In genomic region chr1:228170666-228171065, GRCh38 we compare ENCODE assay signal across 17 cellular contexts. TPM values are rescaled to one million over a fixed set of nuclear protein-coding genes. Genes with fewer than 3 reads are reported as not detected.
DNase-seq lines count a peak whose midpoint lies in the region; ATAC-seq and TF ChIP-seq lines count a peak whose summit lies in the region.
"Had no signal": no experiment of that assay in that cellular context is flagged by ENCODE, and none has a peak within 500 bp of the region (broad histone marks: within the 10 kb centered on the region; RNA-seq: fewer than 3 reads in every experiment).

No MANE protein-coding gene starts in this region.

- H3K9me3 Mint-ChIP-seq in MCF 10A (ENCODE audit: unreplicated experiment) (no peaks in the 10 kb centered on the region), neural progenitor cell (no peaks in the 10 kb centered on the region), type B pancreatic cell (no peaks in the 10 kb centered on the region)
- no peaks in the 10 kb centered on the region for H3K9me3 Mint-ChIP-seq in activated T-helper 17 cell treated with anti-CD3 and anti-CD28 coated beads, Interleukin-2, amount 50 U/mL, for 72 hours
- H3K9me3 Mint-ChIP-seq: HFFc6 had no signal

- H3K27ac Mint-ChIP-seq in MCF 10A (ENCODE audit: low read depth, unreplicated experiment) (peak overlapping the region; percentile 74), neural progenitor cell (peak overlapping the region; percentile 64), type B pancreatic cell (no peak overlapping the region)
- peak overlapping the region; percentile 7 for H3K27ac Mint-ChIP-seq in activated T-helper 17 cell treated with anti-CD3 and anti-CD28 coated beads, Interleukin-2, amount 50 U/mL, for 72 hours
- H3K27ac Mint-ChIP-seq: HFFc6 had no signal

- BruUV-seq in MCF 10A (replicated peaks; lab: Mats Ljungman, UMichigan) = no TSS peak

- H3K27me3 Mint-ChIP-seq in MCF 10A (ENCODE audit: insufficient read depth, unreplicated experiment) (no peaks in the 10 kb centered on the region), neural progenitor cell (ENCODE audit: insufficient read depth, low read depth) (no peaks in the 10 kb centered on the region), type B pancreatic cell (no peaks in the 10 kb centered on the region)
- H3K27me3 Mint-ChIP-seq in activated T-helper 17 cell treated with anti-CD3 and anti-CD28 coated beads, Interleukin-2, amount 50 U/mL, for 72 hours = no peaks in the 10 kb centered on the region

- TF ChIP-seq POLR2A in breast epithelium (IDR thresholded peaks at IDR 0.05) = no peak

- H3K4me3 Mint-ChIP-seq in MCF 10A (ENCODE audit: unreplicated experiment) = no peak overlapping the region
- no peak overlapping the region for H3K4me3 Mint-ChIP-seq in activated T-helper 17 cell treated with anti-CD3 and anti-CD28 coated beads, Interleukin-2, amount 50 U/mL, for 72 hours
- no peak overlapping the region for H3K4me3 Mint-ChIP-seq in neural progenitor cell
- H3K4me3 Mint-ChIP-seq in type B pancreatic cell = no peak overlapping the region
- H3K4me3 Mint-ChIP-seq: HFFc6 had no signal

- peaks cover 6% of the 10 kb centered on the region for H3K4me1 Mint-ChIP-seq in MCF 10A (ENCODE audit: insufficient read depth, unreplicated experiment)
- peaks cover 8% of the 10 kb centered on the region for H3K4me1 Mint-ChIP-seq in activated T-helper 17 cell treated with anti-CD3 and anti-CD28 coated beads, Interleukin-2, amount 50 U/mL, for 72 hours
- peaks cover 8% of the 10 kb centered on the region for H3K4me1 Mint-ChIP-seq in neural progenitor cell
- H3K4me1 Mint-ChIP-seq in type B pancreatic cell (ENCODE audit: unreplicated experiment) = peaks cover 9% of the 10 kb centered on the region

- no peak overlapping the region for H2AFZ ChIP-seq in neural progenitor cell (replicated peaks)

- H3K4me2 ChIP-seq in neural progenitor cell = no peak overlapping the region
- H3K4me2 ChIP-seq: BLaER1 treated with 17β-estradiol and CSF1 and Interleukin-3, amounts not matched to agents 10 nM and 100 nM had no signal

- intact Hi-C loops in MCF 10A (cut with micrococcal nuclease) = no loop called here
- intact Hi-C loops in breast epithelium (cut with DNase I; ENCODE audit: low total_unique reads) = no loop called here

- ATAC-seq in activated T-helper 17 cell treated with anti-CD3 and anti-CD28 coated beads, Interleukin-2, amount 50 U/mL, for 72 hours (replicated peaks) = no peak
- ATAC-seq: K562 had no signal

- CTCF ChIA-PET in MCF 10A (lab: Yijun Ruan, JAX) = interaction anchor here (0.6 to 1.5 kb wide), 4 partner anchors 40 to 320 kb away, joined by 3 to 10 read pairs (median 4); no protein-coding TSS in a partner anchor

- H3K9me3 ChIP-seq in breast epithelium (no peaks in the 10 kb centered on the region), neural progenitor cell (ENCODE audit: low read depth) (no peaks in the 10 kb centered on the region)

- DNase-seq in MCF 10A (ENCODE audit: unreplicated experiment) (no peak), breast epithelium (ENCODE audit: low spot score in 2 of 2) (no peak), neural progenitor cell (ENCODE audit: low spot score) (no peak), cerebellar nuclear complex (lab: John Stamatoyannopoulos, UW) (no peak), type B pancreatic cell (ENCODE audit: extremely low spot score, unreplicated experiment) (no peak), brain microvascular endothelial cell (no peak)
- DNase-seq: DMS79 treated with DMSO at 0.1 percent for 48 hours, HFFc6, MV-4-11, NCI-H1417, NCI-H187, NCI-H2227 treated with DMSO at 0.1 percent for 48 hours, NCI-H510A treated with DMSO at 0.1 percent for 48 hours, SHP77 treated with DMSO at 0.1 percent for 48 hours had no signal

- in situ Hi-C loops in brain microvascular endothelial cell (cut with HindIII; ENCODE audit: low pct_ligation_motif_present, low sequenced_read_pairs) = no loop called here

- H3K79me2 ChIP-seq in neural progenitor cell (ENCODE audit: low read depth) = peaks cover 34% of the 10 kb centered on the region

- H3K36me3 Mint-ChIP-seq in MCF 10A (ENCODE audit: insufficient read depth, unreplicated experiment) (peaks cover 10% of the 10 kb centered on the region), neural progenitor cell (peaks cover 6% of the 10 kb centered on the region), type B pancreatic cell (no peaks in the 10 kb centered on the region)
- peaks cover 6% of the 10 kb centered on the region for H3K36me3 Mint-ChIP-seq in activated T-helper 17 cell treated with anti-CD3 and anti-CD28 coated beads, Interleukin-2, amount 50 U/mL, for 72 hours (ENCODE audit: low read depth)

- TF ChIP-seq CTCF in MCF 10A (IDR thresholded peaks at IDR 0.05; ENCODE audit: unreplicated experiment) (no peak), breast epithelium (IDR thresholded peaks at IDR 0.05) (no peak), neural progenitor cell (IDR thresholded peaks at IDR 0.05) (no peak), type B pancreatic cell (conservative IDR thresholded peaks at IDR 0.05) (no peak), brain microvascular endothelial cell (IDR thresholded peaks at IDR 0.05; ENCODE audit: low read depth, low read length, missing control alignments) (no peak)

- H3K27me3 ChIP-seq in breast epithelium (no peaks in the 10 kb centered on the region), neural progenitor cell (no peaks in the 10 kb centered on the region), brain microvascular endothelial cell (replicated peaks) (no peaks in the 10 kb centered on the region)
- H3K27me3 ChIP-seq: BLaER1 treated with 17β-estradiol and CSF1 and Interleukin-3, amounts not matched to agents 10 nM and 100 nM had no signal

- no peaks in the 10 kb centered on the region for H3F3A ChIP-seq in neural progenitor cell (ENCODE audit: low read depth)

- H3K4me1 ChIP-seq in breast epithelium (no peaks in the 10 kb centered on the region), neural progenitor cell (peaks cover 4% of the 10 kb centered on the region)

- no peaks in the 10 kb centered on the region for H3K36me3 ChIP-seq in breast epithelium
- no peaks in the 10 kb centered on the region for H3K36me3 ChIP-seq in neural progenitor cell
- peaks cover 4% of the 10 kb centered on the region for H3K36me3 ChIP-seq in brain microvascular endothelial cell (replicated peaks)

- H3K9ac ChIP-seq in neural progenitor cell = peak overlapping the region; percentile 20

- no peak overlapping the region for H3K27ac ChIP-seq in breast epithelium
- H3K27ac ChIP-seq in neural progenitor cell = no peak overlapping the region
- no peak overlapping the region for H3K27ac ChIP-seq in brain microvascular endothelial cell

- peaks cover 22% of the 10 kb centered on the region for H4K20me1 ChIP-seq in neural progenitor cell (ENCODE audit: low read depth)

- POLR2A ChIA-PET in MCF 10A (lab: Yijun Ruan, JAX) = interaction anchor here (0.7 kb wide), 1 partner anchor 34 kb away, joined by 3 read pairs; no protein-coding TSS in a partner anchor

- H3K4me3 ChIP-seq in breast epithelium = no peak overlapping the region
- H3K4me3 ChIP-seq in neural progenitor cell = no peak overlapping the region
- no peak overlapping the region for H3K4me3 ChIP-seq in brain microvascular endothelial cell (ENCODE audit: low read depth, low read length)
- H3K4me3 ChIP-seq: BLaER1 treated with 17β-estradiol and CSF1 and Interleukin-3, amounts not matched to agents 10 nM and 100 nM; K562 had no signal

RNA-seq across cellular contexts. Expression of gene IBA57, which starts 5.1 kb away (rescaled TPM):
- total RNA-seq in MCF 10A (2022) (12.0 and 16.5 TPM in 2 replicates), breast epithelium (1 to 10 TPM; 3.4 to 4.1 (median 3.9) TPM), neural progenitor cell (ENCODE audit: low replicate concordance) (2.2 and 6.7 TPM in 2 replicates), type B pancreatic cell (ENCODE audit: low replicate concordance) (9.5 and 10.5 TPM in 2 replicates)
- total RNA-seq in activated T-helper 17 cell treated with anti-CD3 and anti-CD28 coated beads, Interleukin-2, amount 50 U/mL, for 72 hours = 1 to 10 TPM; 6.6 to 8.8 TPM

RNA-seq across cellular contexts. Expression of gene GJC2, which starts 20.9 kb away (rescaled TPM):
- total RNA-seq in MCF 10A (2022) (9.0 and 18.5 TPM in 2 replicates), breast epithelium (1 to 10 TPM; 1.3 TPM), neural progenitor cell (ENCODE audit: low replicate concordance) (0.25 TPM in 1 of 2 replicates, not detected in the other), type B pancreatic cell (ENCODE audit: low replicate concordance) (0.76 and 1.3 TPM in 2 replicates)
- total RNA-seq in activated T-helper 17 cell treated with anti-CD3 and anti-CD28 coated beads, Interleukin-2, amount 50 U/mL, for 72 hours = under 1 TPM; 0.43 to 0.61 TPM

RNA-seq across cellular contexts. Expression of gene GUK1, which starts 30.6 kb away (rescaled TPM):
- 495 and 510 TPM in 2 replicates for total RNA-seq in MCF 10A (2022)
- 100 to 1,000 TPM; 218 to 413 (median 333) TPM for total RNA-seq in breast epithelium
- total RNA-seq in activated T-helper 17 cell treated with anti-CD3 and anti-CD28 coated beads, Interleukin-2, amount 50 U/mL, for 72 hours = 100 to 1,000 TPM; 284 to 285 TPM
- total RNA-seq in neural progenitor cell (ENCODE audit: low replicate concordance) = 87.7 and 119 TPM in 2 replicates
- total RNA-seq in type B pancreatic cell (ENCODE audit: low replicate concordance) = 133 and 174 TPM in 2 replicates

RNA-seq across cellular contexts. Expression of gene OBSCN, which starts 37.2 kb away (rescaled TPM):
- total RNA-seq in MCF 10A (2022) = 22.6 and 29.6 TPM in 2 replicates
- total RNA-seq in breast epithelium = 10 to 100 TPM in 2 of 3 donors, 1 to 10 TPM in 1; 3.0 to 40.0 (median 27.9) TPM
- 10 to 100 TPM; 10.8 to 60.0 TPM for total RNA-seq in activated T-helper 17 cell treated with anti-CD3 and anti-CD28 coated beads, Interleukin-2, amount 50 U/mL, for 72 hours
- 5.1 and 14.9 TPM in 2 replicates for total RNA-seq in neural progenitor cell (ENCODE audit: low replicate concordance)
- 17.2 and 48.9 TPM in 2 replicates for total RNA-seq in type B pancreatic cell (ENCODE audit: low replicate concordance)
